Comparison of ENCODE assay signal across 10 cellular contexts in genomic region chr7:99440195-99440594, GRCh38. TPM values are rescaled to one million over a fixed set of nuclear protein-coding genes. Genes with fewer than 3 reads are reported as not detected.
DNase-seq lines count a peak whose midpoint lies in the region; ATAC-seq and TF ChIP-seq lines count a peak whose summit lies in the region.
"Had no signal": no experiment of that assay in that cellular context is flagged by ENCODE, and none has a peak within 500 bp of the region (broad histone marks: within the 10 kb centered on the region; RNA-seq: fewer than 3 reads in every experiment).

No MANE protein-coding gene starts in this region.

- H3K4me1 Mint-ChIP-seq in activated naive CD4-positive, alpha-beta T cell treated with anti-CD3 and anti-CD28 coated beads, Interleukin-2, amount 50 U/mL, for 24 hours, result peaks cover 31% of the 10 kb centered on the region
- H3K4me1 Mint-ChIP-seq in activated naive CD8-positive, alpha-beta T cell treated with anti-CD3 and anti-CD28 coated beads, Interleukin-2, amount 50 U/mL, for 24 hours, result peaks cover 32% of the 10 kb centered on the region
- H3K4me1 Mint-ChIP-seq in type B pancreatic cell (ENCODE audit: unreplicated experiment), result no peaks in the 10 kb centered on the region

- no peak overlapping the region for H3K4me3 ChIP-seq in H7 (ENCODE audit: insufficient read depth, low read depth, low read length)

- peaks cover 27% of the 10 kb centered on the region for H3K36me3 ChIP-seq in H7 (replicated peaks; ENCODE audit: control insufficient read depth, insufficient read depth, low read length)

- no peak for DNase-seq in activated naive CD4-positive, alpha-beta T cell treated with anti-CD3 and anti-CD28 coated beads, Interleukin-2, amount 50 U/mL, for 72 hours (ENCODE audit: low spot score in 2 of 2)
- DNase-seq in activated naive CD8-positive, alpha-beta T cell treated with anti-CD3 and anti-CD28 coated beads, Interleukin-2, amount 50 U/mL, for 24 hours, result no peak
- DNase-seq in islet precursor cell (peak; percentile 70), type B pancreatic cell (ENCODE audit: extremely low spot score, unreplicated experiment) (no peak), H7 (no peak)
- DNase-seq: DMS 273 treated with DMSO at 0.1 percent for 48 hours; effector CD4-positive, alpha-beta T cell had no signal

- ATAC-seq in activated naive CD4-positive, alpha-beta T cell treated with anti-CD3 and anti-CD28 coated beads, Interleukin-2, amount 50 U/mL, for 72 hours, result no peak
- no peak for ATAC-seq in activated naive CD8-positive, alpha-beta T cell treated with anti-CD3 and anti-CD28 coated beads, Interleukin-2, amount 50 U/mL, for 24 hours
- ATAC-seq in HG03521 (IDR thresholded peaks at IDR 0.05; ENCODE audit: unreplicated experiment) (no peak), HG03442 (IDR thresholded peaks at IDR 0.05; ENCODE audit: unreplicated experiment) (no peak)

- no peaks in the 10 kb centered on the region for H3K27me3 ChIP-seq in H7 (ENCODE audit: control insufficient read depth, insufficient read depth, low read length)

- H3K27ac Mint-ChIP-seq in activated naive CD4-positive, alpha-beta T cell treated with anti-CD3 and anti-CD28 coated beads, Interleukin-2, amount 50 U/mL, for 24 hours, result no peak overlapping the region
- peak overlapping the region in 1 of 2 donors; percentile 89 for H3K27ac Mint-ChIP-seq in activated naive CD4-positive, alpha-beta T cell treated with anti-CD3 and anti-CD28 coated beads, Interleukin-2, amount 50 U/mL, for 72 hours
- no peak overlapping the region for H3K27ac Mint-ChIP-seq in activated naive CD8-positive, alpha-beta T cell treated with anti-CD3 and anti-CD28 coated beads, Interleukin-2, amount 50 U/mL, for 24 hours
- peak overlapping the region; percentile 90 for H3K27ac Mint-ChIP-seq in type B pancreatic cell

- peaks cover 12% of the 10 kb centered on the region for H3K36me3 Mint-ChIP-seq in activated naive CD4-positive, alpha-beta T cell treated with anti-CD3 and anti-CD28 coated beads, Interleukin-2, amount 50 U/mL, for 24 hours
- H3K36me3 Mint-ChIP-seq in activated naive CD4-positive, alpha-beta T cell treated with anti-CD3 and anti-CD28 coated beads, Interleukin-2, amount 50 U/mL, for 72 hours, result peaks cover 19 to 41% of the 10 kb centered on the region in 2 donors
- H3K36me3 Mint-ChIP-seq in activated naive CD8-positive, alpha-beta T cell treated with anti-CD3 and anti-CD28 coated beads, Interleukin-2, amount 50 U/mL, for 24 hours (ENCODE audit: low read depth), result peaks cover 28% of the 10 kb centered on the region
- H3K36me3 Mint-ChIP-seq in type B pancreatic cell, result peaks cover 17% of the 10 kb centered on the region

- no peaks in the 10 kb centered on the region for H3K9me3 Mint-ChIP-seq in activated naive CD4-positive, alpha-beta T cell treated with anti-CD3 and anti-CD28 coated beads, Interleukin-2, amount 50 U/mL, for 24 hours
- H3K9me3 Mint-ChIP-seq in activated naive CD4-positive, alpha-beta T cell treated with anti-CD3 and anti-CD28 coated beads, Interleukin-2, amount 50 U/mL, for 72 hours, result no peaks in the 10 kb centered on the region
- H3K9me3 Mint-ChIP-seq in activated naive CD8-positive, alpha-beta T cell treated with anti-CD3 and anti-CD28 coated beads, Interleukin-2, amount 50 U/mL, for 24 hours, result no peaks in the 10 kb centered on the region
- H3K9me3 Mint-ChIP-seq in type B pancreatic cell, result no peaks in the 10 kb centered on the region

- H3K4me3 Mint-ChIP-seq in activated naive CD4-positive, alpha-beta T cell treated with anti-CD3 and anti-CD28 coated beads, Interleukin-2, amount 50 U/mL, for 24 hours, result peak overlapping the region; percentile 98
- H3K4me3 Mint-ChIP-seq in activated naive CD8-positive, alpha-beta T cell treated with anti-CD3 and anti-CD28 coated beads, Interleukin-2, amount 50 U/mL, for 24 hours, result peak overlapping the region; percentile 97
- H3K4me3 Mint-ChIP-seq in type B pancreatic cell, result peak overlapping the region; percentile 98

- H3K27me3 Mint-ChIP-seq in activated naive CD4-positive, alpha-beta T cell treated with anti-CD3 and anti-CD28 coated beads, Interleukin-2, amount 50 U/mL, for 24 hours, result no peaks in the 10 kb centered on the region
- H3K27me3 Mint-ChIP-seq in activated naive CD8-positive, alpha-beta T cell treated with anti-CD3 and anti-CD28 coated beads, Interleukin-2, amount 50 U/mL, for 24 hours, result no peaks in the 10 kb centered on the region
- no peaks in the 10 kb centered on the region for H3K27me3 Mint-ChIP-seq in type B pancreatic cell

- TF ChIP-seq CTCF in type B pancreatic cell (conservative IDR thresholded peaks at IDR 0.05), result no peak

RNA-seq across cellular contexts. Expression of gene CPSF4, which starts 1.5 kb away (rescaled TPM):
- total RNA-seq in activated naive CD4-positive, alpha-beta T cell treated with anti-CD3 and anti-CD28 coated beads, Interleukin-2, amount 50 U/mL, for 72 hours, result 10 to 100 TPM; 47.5 to 62.1 TPM
- 48.4 and 64.1 TPM in 2 replicates for total RNA-seq in type B pancreatic cell (ENCODE audit: low replicate concordance)
- total RNA-seq in H7 (2014; rRNA removed; shearing (Covaris generic)), result 93.5 and 95.1 TPM in 2 replicates

RNA-seq across cellular contexts. Expression of gene PTCD1, which starts 1.6 kb away (rescaled TPM):
- total RNA-seq in activated naive CD4-positive, alpha-beta T cell treated with anti-CD3 and anti-CD28 coated beads, Interleukin-2, amount 50 U/mL, for 72 hours, result 1 to 10 TPM; 4.4 to 4.5 TPM
- 7.9 and 11.3 TPM in 2 replicates for total RNA-seq in type B pancreatic cell (ENCODE audit: low replicate concordance)
- total RNA-seq in H7 (2014; rRNA removed; shearing (Covaris generic)), result 11.2 and 13.3 TPM in 2 replicates

RNA-seq across cellular contexts. Expression of gene ATP5MF, which starts 25.8 kb away (rescaled TPM):
- 100 to 1,000 TPM; 287 to 438 TPM for total RNA-seq in activated naive CD4-positive, alpha-beta T cell treated with anti-CD3 and anti-CD28 coated beads, Interleukin-2, amount 50 U/mL, for 72 hours
- total RNA-seq in type B pancreatic cell (ENCODE audit: low replicate concordance), result 345 and 403 TPM in 2 replicates
- 668 and 694 TPM in 2 replicates for total RNA-seq in H7 (2014; rRNA removed; shearing (Covaris generic))

RNA-seq across cellular contexts. Expression of gene BUD31, which starts 31.4 kb away (rescaled TPM):
- 100 to 1,000 TPM; 131 to 135 TPM for total RNA-seq in activated naive CD4-positive, alpha-beta T cell treated with anti-CD3 and anti-CD28 coated beads, Interleukin-2, amount 50 U/mL, for 72 hours
- 102 and 166 TPM in 2 replicates for total RNA-seq in type B pancreatic cell (ENCODE audit: low replicate concordance)
- total RNA-seq in H7 (2014; rRNA removed; shearing (Covaris generic)), result 74.9 and 78.9 TPM in 2 replicates

RNA-seq across cellular contexts. Expression of gene PDAP1, which starts 31.8 kb away (rescaled TPM):
- total RNA-seq in activated naive CD4-positive, alpha-beta T cell treated with anti-CD3 and anti-CD28 coated beads, Interleukin-2, amount 50 U/mL, for 72 hours, result 100 to 1,000 TPM; 101 to 148 TPM
- total RNA-seq in type B pancreatic cell (ENCODE audit: low replicate concordance), result 112 and 115 TPM in 2 replicates
- 62.3 and 66.4 TPM in 2 replicates for total RNA-seq in H7 (2014; rRNA removed; shearing (Covaris generic))
